ENCODE assay signal across 28 cellular contexts in genomic region chr5:159294921-159295320, GRCh38. TPM values are rescaled to one million over a fixed set of nuclear protein-coding genes. Genes with fewer than 3 reads are reported as not detected.
DNase-seq lines count a peak whose midpoint lies in the region; ATAC-seq, FAIRE-seq and TF ChIP-seq lines count a peak whose summit lies in the region.
"Had no signal": no experiment of that assay in that cellular context is flagged by ENCODE, and none has a peak within 500 bp of the region (broad histone marks: within the 10 kb centered on the region; RNA-seq: fewer than 3 reads in every experiment).

No MANE protein-coding gene starts in this region.

- H3K4me2 ChIP-seq in HepG2 (ENCODE audit: low read depth, low read length) (no peak overlapping the region), K562 (ENCODE audit: insufficient read depth, low read length) (no peak overlapping the region)
- H3K4me2 ChIP-seq: BLaER1 had no signal

- no peak for DNase-seq in HepG2 (ENCODE audit: low spot score)
- DNase-seq in right lobe of liver = no peak
- DNase-seq in K562 (ENCODE audit: extremely low read depth in 1 of 4, low spot score in 3 of 4) = no peak
- no peak for DNase-seq in urothelium cell line (ENCODE audit: low spot score)
- DNase-seq in mucosa of gallbladder (ENCODE audit: low spot score) = no peak
- DNase-seq in globus pallidus (ENCODE audit: low spot score) = no peak
- DNase-seq: ACHN; BE2C; C1 segment of cervical spinal cord; CD4-positive, alpha-beta memory T cell; CD4-positive, CD25-positive, alpha-beta regulatory T cell; CD8-positive, alpha-beta memory T cell; COR-L47; DMS 273 treated with DMSO at 0.1 percent for 48 hours; DMS153; DMS53; DMS79; DND-41; EL; GDM1 had no signal

- H3K4me3 ChIP-seq in HepG2 (replicated peaks in 1 of 3; ENCODE audit: insufficient read depth in 1 of 3, low read depth in 2 of 3, low read length in 3 of 3) = no peak overlapping the region
- H3K4me3 ChIP-seq in right lobe of liver = no peak overlapping the region
- no peak overlapping the region for H3K4me3 ChIP-seq in K562
- H3K4me3 ChIP-seq: BLaER1 had no signal

- H3K79me2 ChIP-seq in HepG2 (ENCODE audit: insufficient read depth, low read length) (no peaks in the 10 kb centered on the region), K562 (ENCODE audit: control insufficient read depth, insufficient read depth, low read length) (no peaks in the 10 kb centered on the region)

- TF ChIP-seq EP300 in HepG2 (IDR thresholded peaks at IDR 0.05; ENCODE audit: low read depth in 2 of 2, low read length in 2 of 2) = no peak
- no peak for TF ChIP-seq EP300 in HepG2 (CRISPR knock-in tag; IDR thresholded peaks at IDR 0.05; ENCODE audit: borderline replicate concordance)
- TF ChIP-seq EP300 in K562 (IDR thresholded peaks at IDR 0.05; ENCODE audit: low read length) = no peak

- BruUV-seq in HepG2 (replicated peaks; lab: Mats Ljungman, UMichigan) (no TSS peak), K562 (replicated peaks; lab: Mats Ljungman, UMichigan) (no TSS peak)

- H4K20me1 ChIP-seq in HepG2 (ENCODE audit: insufficient read depth, low read length) (no peaks in the 10 kb centered on the region), K562 (replicated peaks; ENCODE audit: control insufficient read depth, insufficient read depth, low read length) (no peaks in the 10 kb centered on the region)
- H4K20me1 ChIP-seq: BLaER1 had no signal

- peaks cover 0 to 7% of the 10 kb centered on the region in 2 experiments; a peak in 1 of 5 replicates for H3K27me3 ChIP-seq in HepG2 (ENCODE audit: control insufficient read depth in 1 of 2, insufficient read depth in 2 of 2, low read length in 2 of 2)
- H3K27me3 ChIP-seq in right lobe of liver = no peaks in the 10 kb centered on the region
- H3K27me3 ChIP-seq in K562 (ENCODE audit: control insufficient read depth in 2 of 2, insufficient read depth in 2 of 2, low read length in 2 of 2) = peaks cover 3 to 17% of the 10 kb centered on the region in 2 experiments; a peak in 3 of 5 replicates
- H3K27me3 ChIP-seq: BE2C, BLaER1 had no signal

- H3K36me3 ChIP-seq in HepG2 (replicated peaks in 1 of 2; ENCODE audit: control insufficient read depth in 1 of 2, insufficient read depth in 2 of 2, low read length in 2 of 2) = no peaks in the 10 kb centered on the region
- no peaks in the 10 kb centered on the region for H3K36me3 ChIP-seq in right lobe of liver
- no peaks in the 10 kb centered on the region for H3K36me3 ChIP-seq in K562 (ENCODE audit: control insufficient read depth, insufficient read depth, low read length)
- H3K36me3 ChIP-seq: BE2C, BLaER1 had no signal

- no peaks in the 10 kb centered on the region for H3K9me1 ChIP-seq in K562 (ENCODE audit: control insufficient read depth, insufficient read depth, low read length)

- H2AFZ ChIP-seq in HepG2 (ENCODE audit: low read length) (no peak overlapping the region), K562 (ENCODE audit: low read depth, low read length) (no peak overlapping the region)

- H3K9ac ChIP-seq in HepG2 (ENCODE audit: insufficient read depth, low read depth, low read length) (no peak overlapping the region), K562 (ENCODE audit: insufficient read depth in 1 of 2, low read depth in 2 of 2, low read length in 2 of 2) (no peak overlapping the region)
- H3K9ac ChIP-seq: BLaER1 had no signal

- no peak for ATAC-seq in HepG2
- no peak for ATAC-seq in right lobe of liver
- no peak for ATAC-seq in K562

- FAIRE-seq in HepG2 (lab: Jason Lieb, UNC) (no peak), K562 (lab: Jason Lieb, UNC) (no peak), urothelium cell line (lab: Jason Lieb, UNC) (peak; percentile 9)
- FAIRE-seq: GM12891, GM19239 had no signal

- 79% methylated on average over 3 of the region's 5 CpGs for WGBS in HepG2 (ENCODE audit: low lambda C conversion rate)
- WGBS in right lobe of liver (ENCODE audit: insufficient coverage, low coverage, low lambda C conversion rate, missing lambda C conversion rate) = 89% methylated on average over 5 of the region's 5 CpGs
- 7% methylated on average over 5 of the region's 5 CpGs for WGBS in K562 (ENCODE audit: insufficient coverage, low coverage, missing lambda C conversion rate)

- H3K27ac ChIP-seq in HepG2 (ENCODE audit: extremely low read length, insufficient read depth, low read length) (no peak overlapping the region), right lobe of liver (no peak overlapping the region), K562 (ENCODE audit: extremely low read depth, low read depth, low read length) (no peak overlapping the region)
- H3K27ac ChIP-seq: 22Rv1, BLaER1 had no signal

- H3K9me3 ChIP-seq in HepG2 (ENCODE audit: low read length) (peaks cover 12% of the 10 kb centered on the region; the same call in 1 of the 2 replicates), right lobe of liver (no peaks in the 10 kb centered on the region), K562 (replicated peaks; ENCODE audit: control insufficient read depth, insufficient read depth, low read depth, low read length) (no peaks in the 10 kb centered on the region; the same call in 1 of the 2 replicates)
- H3K9me3 ChIP-seq: BE2C had no signal

- TF ChIP-seq CTCF in HepG2 (CRISPR knock-in tag; IDR thresholded peaks at IDR 0.05) (no peak), right lobe of liver (IDR thresholded peaks at IDR 0.05) (no peak), K562 (IDR thresholded peaks at IDR 0.05 in 2 of 3, conservative IDR thresholded peaks at IDR 0.05 in 1 of 3; ENCODE audit: insufficient read depth in 2 of 3, low read depth in 1 of 3, low read length in 3 of 3) (no peak)

- intact Hi-C loops in HepG2 (cut with micrococcal nuclease; ENCODE audit: unreplicated experiment) (no loop called here), right lobe of liver (cut with DNase I) (no loop called here), K562 (cut with micrococcal nuclease) (no loop called here)

- TF ChIP-seq RAD21 in HepG2 (CRISPR knock-in tag; IDR thresholded peaks at IDR 0.05) (no peak), K562 (CRISPR knock-in tag; conservative IDR thresholded peaks at IDR 0.05 in 1 of 2, IDR thresholded peaks at IDR 0.05 in 1 of 2) (no peak)

- POLR2A ChIA-PET in HepG2 (lab: Yijun Ruan, JAX) (no interaction called here), K562 (lab: Yijun Ruan, JAX) (interaction anchor here (0.9 kb wide), 1 partner anchor 22 kb away, joined by 3 read pairs; no protein-coding TSS in a partner anchor)

- in situ Hi-C loops in HepG2 (cut with HindIII; ENCODE audit: extremely low pct_ligation_motif_present, low pct_unique_long_range_greater_than_20kb) (no loop called here), K562 (cut with MboI) (no loop called here)

- TF ChIP-seq POLR2A in HepG2 (IDR thresholded peaks at IDR 0.05; ENCODE audit: insufficient read depth in 1 of 2, low read depth in 2 of 2, low read length in 2 of 2) (no peak), right lobe of liver (IDR thresholded peaks at IDR 0.05) (no peak), K562 (conservative IDR thresholded peaks at IDR 0.05) (no peak)

- H3K4me1 ChIP-seq in HepG2 (ENCODE audit: insufficient read depth, low read length) (no peaks in the 10 kb centered on the region), right lobe of liver (no peaks in the 10 kb centered on the region), K562 (replicated peaks in 1 of 2; ENCODE audit: control insufficient read depth in 2 of 2, insufficient read depth in 2 of 2, low read length in 2 of 2) (no peaks in the 10 kb centered on the region)
- H3K4me1 ChIP-seq: BE2C had no signal

- CTCF ChIA-PET in HepG2 (lab: Yijun Ruan, JAX; ENCODE audit: low intra/inter-chr PET ratio, low total read pairs) (no interaction called here), K562 (lab: Yijun Ruan, JAX; ENCODE audit: low intra/inter-chr PET ratio) (no interaction called here)

RNA-seq across cellular contexts. Expression of gene UBLCP1, which starts 31.8 kb away (rescaled TPM):
- 12.6 and 20.2 TPM in 2 replicates for total RNA-seq in HepG2 (2016; rRNA removed; fragmentation: Illumina TruSeq; extraction: Trizol)
- total RNA-seq in HepG2 (2016; cell fraction: cytosol; rRNA removed; fragmentation: Illumina TruSeq; extraction: Trizol; ENCODE audit: low read depth) = 2.4 and 2.6 TPM in 2 replicates
- 11.6 and 19.3 TPM in 2 replicates for total RNA-seq in HepG2 (2016; cell fraction: insoluble cytoplasmic fraction; rRNA removed; fragmentation: Illumina TruSeq; extraction: Trizol)
- 5.3 and 7.5 TPM in 2 replicates for total RNA-seq in HepG2 (2016; cell fraction: membrane; rRNA removed; fragmentation: Illumina TruSeq; extraction: Trizol)
- total RNA-seq in HepG2 (2016; cell fraction: nucleus; rRNA removed; fragmentation: Illumina TruSeq; extraction: Trizol) = 8.9 and 9.5 TPM in 2 replicates
- 5.2 and 6.5 TPM in 2 replicates for polyA plus RNA-seq in HepG2 (2011; rRNA removed)
- 2.2 and 4.3 TPM in 2 replicates for polyA plus RNA-seq in HepG2 (2011; cell fraction: cytosol; rRNA removed)
- polyA plus RNA-seq in HepG2 (2011; cell fraction: nucleus; rRNA removed) = 1.3 and 2.2 TPM in 2 replicates
- polyA plus RNA-seq in HepG2 (2012) = 12.3 and 12.8 TPM in 2 replicates
- 2.4 and 3.0 TPM in 2 replicates for polyA plus RNA-seq in HepG2 (2016; cell fraction: cytosol; fragmentation: Illumina TruSeq; extraction: Trizol; ENCODE audit: low read depth)
- 27.3 and 29.1 TPM in 2 replicates for polyA plus RNA-seq in HepG2 (2016; cell fraction: insoluble cytoplasmic fraction; fragmentation: Illumina TruSeq; extraction: Trizol; ENCODE audit: low read depth)
- 6.5 and 7.9 TPM in 2 replicates for polyA plus RNA-seq in HepG2 (2016; cell fraction: membrane; fragmentation: Illumina TruSeq; extraction: Trizol; ENCODE audit: low read depth)
- 19.4 and 20.6 TPM in 2 replicates for polyA plus RNA-seq in HepG2 (2016; cell fraction: nucleus; fragmentation: Illumina TruSeq; extraction: Trizol; ENCODE audit: insufficient read depth, low read depth)
- polyA minus RNA-seq in HepG2 (2011; rRNA and poly(A)+ RNA removed; ENCODE audit: low replicate concordance) = 0.98 and 1.6 TPM in 2 replicates
- 3.0 and 4.1 TPM in 2 replicates for polyA minus RNA-seq in HepG2 (2011; cell fraction: cytosol; rRNA and poly(A)+ RNA removed)
- polyA minus RNA-seq in HepG2 (2011; cell fraction: nucleus; rRNA and poly(A)+ RNA removed) = 6.2 and 9.3 TPM in 2 replicates
- 10 to 100 TPM in 1 of 6 experiments, 1 to 10 TPM in 5; 5.5 to 13.8 (median 8.1) TPM for total RNA-seq in right lobe of liver
- 3.5 and 7.0 TPM in 2 replicates for total RNA-seq in K562 (2011; cell fraction: chromatin; rRNA removed; ENCODE audit: low replicate concordance)
- 1.7 and 2.9 TPM in 2 replicates for total RNA-seq in K562 (2011; cell fraction: nucleolus; rRNA removed)
- 3.9 and 8.0 TPM in 2 replicates for total RNA-seq in K562 (2011; cell fraction: nucleoplasm; rRNA removed)
- total RNA-seq in K562 (2014; rRNA removed) = 18.8 and 19.3 TPM in 2 replicates
- total RNA-seq in K562 (2014; rRNA removed; fragmentation: Illumina TruSeq; extraction: Trizol) = 35.1 and 41.7 TPM in 2 replicates
- 33.4 and 36.9 TPM in 2 replicates for total RNA-seq in K562 (2015; rRNA removed; fragmentation: Illumina TruSeq; extraction: Trizol)
- 21.6 and 22.1 TPM in 2 replicates for total RNA-seq in K562 (2021)
- 18.5 and 28.5 TPM in 2 replicates for polyA plus RNA-seq in K562 (2011; rRNA removed)
- polyA plus RNA-seq in K562 (2011; cell fraction: cytosol; rRNA removed) = 2.9 and 7.9 TPM in 2 replicates
- 3.1 and 3.7 TPM in 2 replicates for polyA plus RNA-seq in K562 (2011; cell fraction: nucleus; rRNA removed)
- 27.6 and 38.2 TPM in 2 replicates for polyA plus RNA-seq in K562 (2012)
- 33.2 and 39.8 TPM in 2 replicates for polyA plus RNA-seq in K562 (2014; fragmentation: Illumina TruSeq; extraction: Trizol)
- 10 to 100 TPM; 22.0 to 30.2 TPM for polyA plus RNA-seq in K562 (2014; fragmentation: Nextera tagmentation; extraction: Ambion mirVana)
- 29.8 and 32.1 TPM in 2 replicates for polyA plus RNA-seq in K562 (2014; rRNA removed)
- 12.8 and 13.2 TPM in 2 replicates for polyA minus RNA-seq in K562 (2011; rRNA and poly(A)+ RNA removed)
- polyA minus RNA-seq in K562 (2011; cell fraction: cytosol; rRNA and poly(A)+ RNA removed) = 4.3 and 6.9 TPM in 2 replicates
- 4.3 and 6.6 TPM in 2 replicates for polyA minus RNA-seq in K562 (2011; cell fraction: nucleus; rRNA and poly(A)+ RNA removed)
- 18.7 TPM for total RNA-seq in mucosa of gallbladder

RNA-seq across cellular contexts. Expression of gene IL12B, which starts 35.4 kb away (rescaled TPM):
- not detected in 2 replicates for total RNA-seq in HepG2 (2016; rRNA removed; fragmentation: Illumina TruSeq; extraction: Trizol)
- total RNA-seq in HepG2 (2016; cell fraction: cytosol; rRNA removed; fragmentation: Illumina TruSeq; extraction: Trizol; ENCODE audit: low read depth) = not detected in 2 replicates
- total RNA-seq in HepG2 (2016; cell fraction: insoluble cytoplasmic fraction; rRNA removed; fragmentation: Illumina TruSeq; extraction: Trizol) = not detected in 2 replicates
- not detected in 2 replicates for total RNA-seq in HepG2 (2016; cell fraction: membrane; rRNA removed; fragmentation: Illumina TruSeq; extraction: Trizol)
- total RNA-seq in HepG2 (2016; cell fraction: nucleus; rRNA removed; fragmentation: Illumina TruSeq; extraction: Trizol) = not detected in 2 replicates
- polyA plus RNA-seq in HepG2 (2011; rRNA removed) = not detected in 2 replicates
- not detected in 2 replicates for polyA plus RNA-seq in HepG2 (2011; cell fraction: cytosol; rRNA removed)
- not detected in 2 replicates for polyA plus RNA-seq in HepG2 (2011; cell fraction: nucleus; rRNA removed)
- not detected in 2 replicates for polyA plus RNA-seq in HepG2 (2012)
- not detected in 2 replicates for polyA plus RNA-seq in HepG2 (2016; cell fraction: cytosol; fragmentation: Illumina TruSeq; extraction: Trizol; ENCODE audit: low read depth)
- not detected in 2 replicates for polyA plus RNA-seq in HepG2 (2016; cell fraction: insoluble cytoplasmic fraction; fragmentation: Illumina TruSeq; extraction: Trizol; ENCODE audit: low read depth)
- not detected in 2 replicates for polyA plus RNA-seq in HepG2 (2016; cell fraction: membrane; fragmentation: Illumina TruSeq; extraction: Trizol; ENCODE audit: low read depth)
- polyA plus RNA-seq in HepG2 (2016; cell fraction: nucleus; fragmentation: Illumina TruSeq; extraction: Trizol; ENCODE audit: insufficient read depth, low read depth) = not detected in 2 replicates
- not detected in 2 replicates for polyA minus RNA-seq in HepG2 (2011; rRNA and poly(A)+ RNA removed; ENCODE audit: low replicate concordance)
- polyA minus RNA-seq in HepG2 (2011; cell fraction: cytosol; rRNA and poly(A)+ RNA removed) = not detected in 2 replicates
- polyA minus RNA-seq in HepG2 (2011; cell fraction: nucleus; rRNA and poly(A)+ RNA removed) = not detected in 2 replicates
- total RNA-seq in right lobe of liver = not detected
- not detected in 2 replicates for total RNA-seq in K562 (2011; cell fraction: chromatin; rRNA removed; ENCODE audit: low replicate concordance)
- total RNA-seq in K562 (2011; cell fraction: nucleolus; rRNA removed) = not detected in 2 replicates
- total RNA-seq in K562 (2011; cell fraction: nucleoplasm; rRNA removed) = not detected in 2 replicates
- total RNA-seq in K562 (2014; rRNA removed) = not detected in 2 replicates
- not detected in 2 replicates for total RNA-seq in K562 (2014; rRNA removed; fragmentation: Illumina TruSeq; extraction: Trizol)
- total RNA-seq in K562 (2015; rRNA removed; fragmentation: Illumina TruSeq; extraction: Trizol) = not detected in 2 replicates
- total RNA-seq in K562 (2021) = not detected in 2 replicates
- polyA plus RNA-seq in K562 (2011; rRNA removed) = not detected in 2 replicates
- polyA plus RNA-seq in K562 (2011; cell fraction: cytosol; rRNA removed) = not detected in 2 replicates
- polyA plus RNA-seq in K562 (2011; cell fraction: nucleus; rRNA removed) = not detected in 2 replicates
- not detected in 2 replicates for polyA plus RNA-seq in K562 (2012)
- not detected in 2 replicates for polyA plus RNA-seq in K562 (2014; fragmentation: Illumina TruSeq; extraction: Trizol)
- not detected for polyA plus RNA-seq in K562 (2014; fragmentation: Nextera tagmentation; extraction: Ambion mirVana)
- polyA plus RNA-seq in K562 (2014; rRNA removed) = not detected in 2 replicates
- not detected in 2 replicates for polyA minus RNA-seq in K562 (2011; rRNA and poly(A)+ RNA removed)
- polyA minus RNA-seq in K562 (2011; cell fraction: cytosol; rRNA and poly(A)+ RNA removed) = not detected in 2 replicates
- not detected in 2 replicates for polyA minus RNA-seq in K562 (2011; cell fraction: nucleus; rRNA and poly(A)+ RNA removed)
- not detected for total RNA-seq in mucosa of gallbladder
- total RNA-seq: A172; A673; CD4-positive, alpha-beta memory T cell; CD4-positive, CD25-positive, alpha-beta regulatory T cell; CD8-positive, alpha-beta memory T cell; G401 had no signal
- polyA plus RNA-seq: CD14-positive monocyte; CD4-positive, alpha-beta memory T cell; CD4-positive, CD25-positive, alpha-beta regulatory T cell; CD8-positive, alpha-beta memory T cell had no signal

Comparison
In these comparisons a context has a peak if more than half of its experiments do, and no peak if none do; other contexts are left out.
1. Of the 241 proteins assayed by ChIP-seq in both HepG2 and K562: peak only in HepG2: MAFK; only in K562: MAFG; in both: none; in neither: 239.